ENCODE assay signal across 1 cellular context in genomic region chr4:121788896-121789295, GRCh38.
A peak's percentile ranks its signal among the peaks of the same experiment; 100 is the strongest.
TF ChIP-seq lines count a peak whose summit lies in the region.

No MANE protein-coding gene starts in this region.

TF ChIP-seq in GM12878, 131 proteins besides CTCF, POLR2A, EP300 and RAD21:
- TF ChIP-seq ZNF592 (IDR thresholded peaks at IDR 0.05) (no peak), FOXM1 (IDR thresholded peaks at IDR 0.05; ENCODE audit: low read depth, low read length) (peak; percentile 24; the same call in 1 of the 2 replicates), YY1 (IDR thresholded peaks at IDR 0.05; ENCODE audit: low read depth, low read length) (peak; percentile 44; the same call in 1 of the 2 replicates), NFIC (IDR thresholded peaks at IDR 0.05; ENCODE audit: low read depth, low read length) (peak; percentile 65; the same call in 1 of the 2 replicates), BCL11A (IDR thresholded peaks at IDR 0.05; ENCODE audit: low read depth, low read length) (0 out of 2 replicates have a peak, but pooled peaks have one; percentile 18), JUNB (IDR thresholded peaks at IDR 0.05) (peak; percentile 89), RUNX3 (IDR thresholded peaks at IDR 0.05; ENCODE audit: low read length) (peak; percentile 64), MEF2A (IDR thresholded peaks at IDR 0.05; ENCODE audit: insufficient read depth, low read depth, low read length) (0 out of 2 replicates have a peak, but pooled peaks have one; percentile 10), RFX5 (IDR thresholded peaks at IDR 0.05; ENCODE audit: low read depth, low read length) (no peak), IKZF2 (IDR thresholded peaks at IDR 0.05) (0 out of 4 replicates have a peak, but pooled peaks of 1 of the 2 experiments have one; percentile 30), GATAD2B (conservative IDR thresholded peaks at IDR 0.05; ENCODE audit: low read depth) (no peak), MTA3 (IDR thresholded peaks at IDR 0.05; ENCODE audit: borderline replicate concordance, low read length) (0 out of 2 replicates have a peak, but pooled peaks have one; percentile 41), IRF5 (IDR thresholded peaks at IDR 0.05; ENCODE audit: borderline replicate concordance) (no peak), DPF2 (IDR thresholded peaks at IDR 0.05) (0 out of 2 replicates have a peak, but pooled peaks have one; percentile 30), NR2C1 (IDR thresholded peaks at IDR 0.05) (no peak), ZBED1 (IDR thresholded peaks at IDR 0.05; ENCODE audit: borderline replicate concordance) (peak; percentile 47; the same call in 1 of the 2 replicates), NBN (IDR thresholded peaks at IDR 0.05) (no peak), IRF4 (IDR thresholded peaks at IDR 0.05; ENCODE audit: low read depth, low read length) (peak; percentile 37; the same call in 1 of the 2 replicates)
